Comparison of ENCODE assay signal across 29 cellular contexts in the genomic region with DNA sequence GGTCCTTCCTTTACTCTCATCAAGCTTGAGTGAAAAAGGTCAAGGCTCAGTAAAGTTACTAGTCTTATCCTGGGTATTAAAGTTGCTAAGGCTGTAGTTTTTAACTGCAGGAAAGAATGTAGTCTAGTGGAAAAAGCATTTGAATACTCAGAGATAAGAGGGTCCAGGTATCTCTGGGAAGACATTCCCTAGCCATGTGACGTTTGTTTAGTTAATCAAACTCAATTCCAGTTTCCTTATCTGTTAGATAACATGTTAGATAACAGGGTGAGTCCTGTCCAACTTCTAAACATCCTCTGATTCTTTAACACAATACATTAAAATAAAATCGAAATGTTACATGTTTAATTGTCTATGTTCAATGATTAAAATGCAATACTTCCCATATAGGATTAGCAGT.
"Had no signal": no experiment of that assay in that cellular context is flagged by ENCODE, and none has a peak within 500 bp of the region (broad histone marks: within the 10 kb centered on the region; RNA-seq: fewer than 3 reads in every experiment).

No MANE protein-coding gene starts in this region.

- H3K4me3 ChIP-seq: esophagus squamous epithelium, gastroesophageal sphincter, heart right ventricle had no signal

- H3K9me3 ChIP-seq: gastroesophageal sphincter had no signal

- DNase-seq: activated CD4-positive, alpha-beta memory T cell treated with anti-CD3 and anti-CD28 coated beads, Interleukin-2, amount 10 ng/mL, durations not matched to agents 7 days and 5 days; activated CD4-positive, alpha-beta T cell treated with anti-CD3 and anti-CD28 coated beads for 36 hours; activated CD4-positive, alpha-beta T cell treated with anti-CD3 and anti-CD28 coated beads, Interleukin-2, amount 10 ng/mL, durations not matched to agents 24 days and 14 days; activated CD4-positive, CD25-positive, alpha-beta regulatory T cell; activated CD4-positive, CD25-positive, alpha-beta regulatory T cell treated with anti-CD3 and anti-CD28 coated beads, Interleukin-2, amount 50 U/mL, for 72 hours; activated CD8-positive, alpha-beta memory T cell treated with anti-CD3 and anti-CD28 coated beads, Interleukin-2, amount 50 U/mL, for 48 hours; activated gamma-delta T cell treated with Interleukin-2 at 50 U/mL for 16 hours; activated naive CD4-positive, alpha-beta T cell treated with anti-CD3 and anti-CD28 coated beads, Interleukin-2, amount 50 U/mL, for 16 hours; activated naive CD4-positive, alpha-beta T cell treated with Interleukin-2 at 50 U/mL for 16 hours; activated T-cell treated with anti-CD3 and anti-CD28 coated beads for 4 hours; activated T-cell treated with anti-CD3 and anti-CD28 coated beads, Interleukin-2, amount 50 U/mL, for 24 hours; activated T-cell treated with anti-CD3 and anti-CD28 coated beads, Interleukin-2, amount 50 U/mL, for 72 hours; amniotic stem cell; anterior cingulate cortex; caudate nucleus; cortex of kidney; dermis blood vessel endothelial cell; effector CD4-positive, alpha-beta T cell; effector memory CD8-positive, alpha-beta T cell; esophagus squamous epithelium; foreskin melanocyte; heart right ventricle; T-helper 2 cell had no signal

- H3K4me1 Mint-ChIP-seq: activated CD4-positive, alpha-beta memory T cell treated with anti-CD3 and anti-CD28 coated beads, Interleukin-2, amount 10 ng/mL, durations not matched to agents 7 days and 5 days; activated CD4-positive, alpha-beta T cell treated with anti-CD3 and anti-CD28 coated beads for 36 hours; activated CD4-positive, alpha-beta T cell treated with anti-CD3 and anti-CD28 coated beads, Interleukin-2, amount 10 ng/mL, durations not matched to agents 24 days and 14 days had no signal

- H3K9me3 Mint-ChIP-seq: activated CD4-positive, alpha-beta T cell treated with anti-CD3 and anti-CD28 coated beads, Interleukin-2, amount 10 ng/mL, durations not matched to agents 24 days and 14 days had no signal

- H3K4me1 ChIP-seq: esophagus squamous epithelium, gastroesophageal sphincter, heart right ventricle had no signal

- H3K27me3 ChIP-seq: esophagus squamous epithelium, gastroesophageal sphincter, heart right ventricle had no signal

- FAIRE-seq: astrocyte, endometrium, endothelial cell of umbilical vein had no signal

- H3K36me3 Mint-ChIP-seq: activated naive CD8-positive, alpha-beta T cell had no signal

- H3K27ac ChIP-seq: epithelial cell of prostate, esophagus squamous epithelium, gastroesophageal sphincter, heart right ventricle had no signal

- H3K27me3 Mint-ChIP-seq: activated CD4-positive, alpha-beta memory T cell treated with anti-CD3 and anti-CD28 coated beads, Interleukin-2, amount 10 ng/mL, durations not matched to agents 7 days and 5 days; activated CD4-positive, alpha-beta T cell treated with anti-CD3 and anti-CD28 coated beads for 36 hours; activated CD4-positive, alpha-beta T cell treated with anti-CD3 and anti-CD28 coated beads, Interleukin-2, amount 10 ng/mL, durations not matched to agents 24 days and 14 days; activated naive CD8-positive, alpha-beta T cell; activated T-cell treated with anti-CD3 and anti-CD28 coated beads, Interleukin-2, amount 50 U/mL, for 24 hours; effector memory CD8-positive, alpha-beta T cell had no signal

- H3K36me3 ChIP-seq: esophagus squamous epithelium, gastroesophageal sphincter, heart right ventricle had no signal

- H3K4me3 Mint-ChIP-seq: activated CD4-positive, alpha-beta memory T cell treated with anti-CD3 and anti-CD28 coated beads, Interleukin-2, amount 10 ng/mL, durations not matched to agents 7 days and 5 days; activated CD4-positive, alpha-beta T cell treated with anti-CD3 and anti-CD28 coated beads for 36 hours; activated CD4-positive, alpha-beta T cell treated with anti-CD3 and anti-CD28 coated beads, Interleukin-2, amount 10 ng/mL, durations not matched to agents 24 days and 14 days; activated naive CD8-positive, alpha-beta T cell; activated T-cell treated with anti-CD3 and anti-CD28 coated beads, Interleukin-2, amount 50 U/mL, for 24 hours; activated T-cell treated with anti-CD3 and anti-CD28 coated beads, Interleukin-2, amount 50 U/mL, for 72 hours; effector memory CD8-positive, alpha-beta T cell had no signal

- ATAC-seq: activated CD4-positive, alpha-beta T cell treated with anti-CD3 and anti-CD28 coated beads for 36 hours; activated T-cell treated with anti-CD3 and anti-CD28 coated beads, Interleukin-2, amount 50 U/mL, for 72 hours; effector memory CD8-positive, alpha-beta T cell; gastroesophageal sphincter; heart right ventricle had no signal

- H3K27ac Mint-ChIP-seq: activated CD4-positive, alpha-beta memory T cell treated with anti-CD3 and anti-CD28 coated beads, Interleukin-2, amount 10 ng/mL, durations not matched to agents 7 days and 5 days; activated CD4-positive, alpha-beta T cell treated with anti-CD3 and anti-CD28 coated beads for 36 hours; activated CD4-positive, alpha-beta T cell treated with anti-CD3 and anti-CD28 coated beads, Interleukin-2, amount 10 ng/mL, durations not matched to agents 24 days and 14 days; activated naive CD8-positive, alpha-beta T cell; activated T-cell treated with anti-CD3 and anti-CD28 coated beads, Interleukin-2, amount 50 U/mL, for 24 hours; activated T-cell treated with anti-CD3 and anti-CD28 coated beads, Interleukin-2, amount 50 U/mL, for 72 hours; effector memory CD8-positive, alpha-beta T cell had no signal
